18 cellular contexts compared by ENCODE assay signal in the genomic region with DNA sequence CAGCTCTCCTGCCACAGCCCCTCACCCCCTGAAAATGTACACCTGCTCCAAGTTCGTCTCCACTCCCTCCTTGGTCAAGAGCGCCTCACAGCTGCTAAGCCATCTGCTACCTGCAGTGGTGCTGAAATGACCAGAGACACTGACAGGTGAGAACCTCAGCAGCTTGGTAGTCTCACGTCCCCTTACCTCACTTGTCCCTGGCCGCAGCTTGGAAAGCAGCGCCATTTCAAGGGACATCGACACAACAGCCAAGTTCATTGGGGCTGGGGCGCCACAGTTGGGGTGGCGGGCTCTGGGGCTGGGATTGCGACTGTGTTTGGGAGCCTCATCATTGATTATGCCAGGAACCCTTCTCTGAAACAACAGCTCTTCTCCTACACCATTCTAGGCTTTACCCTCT. TPM values are rescaled to one million over a fixed set of nuclear protein-coding genes. Genes with fewer than 3 reads are reported as not detected.
DNase-seq lines count a peak whose midpoint lies in the region; ATAC-seq and TF ChIP-seq lines count a peak whose summit lies in the region.
"Had no signal": no experiment of that assay in that cellular context is flagged by ENCODE, and none has a peak within 500 bp of the region (broad histone marks: within the 10 kb centered on the region; RNA-seq: fewer than 3 reads in every experiment).

No MANE protein-coding gene starts in this region.

- H3K4me3 ChIP-seq in esophagus muscularis mucosa = no peak overlapping the region
- no peak overlapping the region for H3K4me3 ChIP-seq in vagina
- H3K4me3 ChIP-seq in A673 (ENCODE audit: low read depth, low read length, poor library complexity, severe bottlenecking) = no peak overlapping the region
- H3K4me3 ChIP-seq: BLaER1 treated with 17β-estradiol and CSF1 and Interleukin-3, amounts not matched to agents 10 nM and 100 nM; lung; right atrium auricular region; tibial artery had no signal

- H3K9me3 Mint-ChIP-seq in stimulated activated naive CD8-positive, alpha-beta T cell treated with anti-CD3 and anti-CD28 coated beads, Interleukin-15, Interleukin-2, amounts not matched to agents 100 ng/mL and 50 ng/mL, for 24 hours = no peaks in the 10 kb centered on the region
- H3K9me3 Mint-ChIP-seq in WTC11 = no peaks in the 10 kb centered on the region
- H3K9me3 Mint-ChIP-seq: neural crest cell had no signal

- peak overlapping the region; percentile 66 for H3K4me3 Mint-ChIP-seq in stimulated activated naive CD8-positive, alpha-beta T cell treated with anti-CD3 and anti-CD28 coated beads, Interleukin-15, Interleukin-2, amounts not matched to agents 100 ng/mL and 50 ng/mL, for 24 hours
- no peak overlapping the region for H3K4me3 Mint-ChIP-seq in WTC11
- H3K4me3 Mint-ChIP-seq: neural crest cell had no signal

- H3K27me3 Mint-ChIP-seq in stimulated activated naive CD8-positive, alpha-beta T cell treated with anti-CD3 and anti-CD28 coated beads, Interleukin-15, Interleukin-2, amounts not matched to agents 100 ng/mL and 50 ng/mL, for 24 hours = no peaks in the 10 kb centered on the region
- H3K27me3 Mint-ChIP-seq in WTC11 (ENCODE audit: low read depth) = no peaks in the 10 kb centered on the region

- H3K4me1 ChIP-seq in esophagus muscularis mucosa (peaks cover 9 to 52% (median 40%) of the 10 kb centered on the region in 4 donors), vagina (peaks cover 67% of the 10 kb centered on the region), A673 (ENCODE audit: insufficient read depth, low read length, poor library complexity, severe bottlenecking) (peaks cover 10% of the 10 kb centered on the region)
- H3K4me1 ChIP-seq: right atrium auricular region had no signal

- no peaks in the 10 kb centered on the region for H3K36me3 ChIP-seq in esophagus muscularis mucosa
- H3K36me3 ChIP-seq in vagina = no peaks in the 10 kb centered on the region
- no peaks in the 10 kb centered on the region for H3K36me3 ChIP-seq in A673 (ENCODE audit: insufficient read depth, low read length, poor library complexity, severe bottlenecking)
- H3K36me3 ChIP-seq: right atrium auricular region, tibial artery had no signal

- TF ChIP-seq POLR2A in esophagus muscularis mucosa (IDR thresholded peaks at IDR 0.05; ENCODE audit: low read depth) (no peak), vagina (IDR thresholded peaks at IDR 0.05) (no peak)

- POLR2A ChIA-PET in WTC11 (lab: Charles Lee) = no interaction called here
- POLR2A ChIA-PET in A673 (lab: Charles Lee; ENCODE audit: low non-redundant PET) = interaction anchor here (0.6 kb wide), 1 partner anchor 357 kb away, joined by 3 read pairs; no protein-coding TSS in a partner anchor

- H3K36me3 Mint-ChIP-seq in stimulated activated naive CD8-positive, alpha-beta T cell treated with anti-CD3 and anti-CD28 coated beads, Interleukin-15, Interleukin-2, amounts not matched to agents 100 ng/mL and 50 ng/mL, for 24 hours (ENCODE audit: low read depth) = peaks cover 25% of the 10 kb centered on the region
- no peaks in the 10 kb centered on the region for H3K36me3 Mint-ChIP-seq in WTC11

- TF ChIP-seq EP300 in esophagus muscularis mucosa (IDR thresholded peaks at IDR 0.05) = no peak

- DNase-seq in stimulated activated naive CD8-positive, alpha-beta T cell treated with anti-CD3 and anti-CD28 coated beads, Interleukin-15, Interleukin-2, amounts not matched to agents 100 U/mL and 50 U/mL, for 24 hours = no peak
- DNase-seq in WTC11 (ENCODE audit: low spot score) (no peak), esophagus muscularis mucosa (ENCODE audit: extremely low spot score) (peak; percentile 50), vagina (ENCODE audit: extremely low spot score in 2 of 2) (no peak), A673 (ENCODE audit: low spot score) (no peak)
- DNase-seq: aorta; Karpas-422; NCI-H526; stimulated activated CD4-positive, alpha-beta T cell treated with anti-CD3 and anti-CD28 coated beads, Interleukin-2, amount 100 ng/mL, for 24 hours; tibial artery had no signal

- ATAC-seq in stimulated activated naive CD8-positive, alpha-beta T cell treated with anti-CD3 and anti-CD28 coated beads, Interleukin-15, Interleukin-2, amounts not matched to agents 100 U/mL and 50 U/mL, for 24 hours = no peak
- ATAC-seq in WTC11 = peak; percentile 22; the same call in 1 of the 2 replicates
- ATAC-seq in GM21360 (IDR thresholded peaks at IDR 0.05; ENCODE audit: unreplicated experiment) = no peak
- no peak for ATAC-seq in HG03175 (IDR thresholded peaks at IDR 0.05; ENCODE audit: unreplicated experiment)
- ATAC-seq: Panc1 had no signal

- intact Hi-C loops in esophagus muscularis mucosa (cut with DNase I) = no loop called here
- intact Hi-C loops in vagina (cut with DNase I) = no loop called here
- intact Hi-C loops in A673 (cut with micrococcal nuclease; ENCODE audit: unreplicated experiment) = no loop called here

- H3K4me1 Mint-ChIP-seq in stimulated activated naive CD8-positive, alpha-beta T cell treated with anti-CD3 and anti-CD28 coated beads, Interleukin-15, Interleukin-2, amounts not matched to agents 100 ng/mL and 50 ng/mL, for 24 hours (ENCODE audit: low read depth) = peaks cover 94% of the 10 kb centered on the region
- no peaks in the 10 kb centered on the region for H3K4me1 Mint-ChIP-seq in WTC11

- H3K9me3 ChIP-seq in esophagus muscularis mucosa (no peaks in the 10 kb centered on the region), vagina (no peaks in the 10 kb centered on the region), A673 (ENCODE audit: low read depth, low read length, poor library complexity, severe bottlenecking) (no peaks in the 10 kb centered on the region)
- H3K9me3 ChIP-seq: right atrium auricular region, tibial artery had no signal

- H3K27ac ChIP-seq in esophagus muscularis mucosa (replicated peaks in 1 of 4) = no peak overlapping the region
- peak overlapping the region; percentile 42 for H3K27ac ChIP-seq in vagina
- no peak overlapping the region for H3K27ac ChIP-seq in A673 (ENCODE audit: low read depth, low read length, poor library complexity, severe bottlenecking)
- H3K27ac ChIP-seq: right atrium auricular region, tibial artery had no signal

- CTCF ChIA-PET in WTC11 (lab: Charles Lee) = interaction anchor here (2.0 kb wide), 1 partner anchor 71 kb away, joined by 4 read pairs; no protein-coding TSS in a partner anchor
- CTCF ChIA-PET in A673 (lab: Charles Lee) = no interaction called here

- WGBS in esophagus muscularis mucosa = 100% methylated on average over 4 of the region's 9 CpGs

- H3K27me3 ChIP-seq in esophagus muscularis mucosa = no peaks in the 10 kb centered on the region
- no peaks in the 10 kb centered on the region for H3K27me3 ChIP-seq in vagina
- no peaks in the 10 kb centered on the region for H3K27me3 ChIP-seq in A673 (replicated peaks; ENCODE audit: insufficient read depth, low read depth, low read length, poor library complexity)
- H3K27me3 ChIP-seq: BLaER1 treated with 17β-estradiol and CSF1 and Interleukin-3, amounts not matched to agents 10 nM and 100 nM; right atrium auricular region; tibial artery had no signal

- TF ChIP-seq CTCF in WTC11 (IDR thresholded peaks at IDR 0.05) (no peak), esophagus muscularis mucosa (IDR thresholded peaks at IDR 0.05) (no peak), vagina (IDR thresholded peaks at IDR 0.05) (no peak), A673 (conservative IDR thresholded peaks at IDR 0.05; ENCODE audit: low read depth, low read length) (no peak)

- H3K27ac Mint-ChIP-seq in stimulated activated naive CD8-positive, alpha-beta T cell treated with anti-CD3 and anti-CD28 coated beads, Interleukin-15, Interleukin-2, amounts not matched to agents 100 ng/mL and 50 ng/mL, for 24 hours = peak overlapping the region; percentile 97
- no peak overlapping the region for H3K27ac Mint-ChIP-seq in WTC11

- no TSS peak for BruUV-seq in A673 (replicated peaks; lab: Mats Ljungman, UMichigan)

TF ChIP-seq in WTC11, 78 proteins besides CTCF, POLR2A, EP300 and RAD21 (continues in another document):
- TF ChIP-seq ZNF416 (CRISPR knock-in tag; IDR thresholded peaks at IDR 0.05) (no peak), NR3C1 (CRISPR knock-in tag; conservative IDR thresholded peaks at IDR 0.05; ENCODE audit: low read depth) (no peak), KAT7 (CRISPR knock-in tag; IDR thresholded peaks at IDR 0.05; ENCODE audit: borderline replicate concordance) (no peak), JUN (CRISPR knock-in tag; IDR thresholded peaks at IDR 0.05) (no peak), ZNF671 (CRISPR knock-in tag; IDR thresholded peaks at IDR 0.05) (no peak)
- TF ChIP-seq, protein P1, sequence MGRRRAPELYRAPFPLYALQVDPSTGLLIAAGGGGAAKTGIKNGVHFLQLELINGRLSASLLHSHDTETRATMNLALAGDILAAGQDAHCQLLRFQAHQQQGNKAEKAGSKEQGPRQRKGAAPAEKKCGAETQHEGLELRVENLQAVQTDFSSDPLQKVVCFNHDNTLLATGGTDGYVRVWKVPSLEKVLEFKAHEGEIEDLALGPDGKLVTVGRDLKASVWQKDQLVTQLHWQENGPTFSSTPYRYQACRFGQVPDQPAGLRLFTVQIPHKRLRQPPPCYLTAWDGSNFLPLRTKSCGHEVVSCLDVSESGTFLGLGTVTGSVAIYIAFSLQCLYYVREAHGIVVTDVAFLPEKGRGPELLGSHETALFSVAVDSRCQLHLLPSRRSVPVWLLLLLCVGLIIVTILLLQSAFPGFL (CRISPR knock-in tag; IDR thresholded peaks at IDR 0.05; ENCODE audit: borderline replicate concordance) = no peak
- TF ChIP-seq, protein P2, sequence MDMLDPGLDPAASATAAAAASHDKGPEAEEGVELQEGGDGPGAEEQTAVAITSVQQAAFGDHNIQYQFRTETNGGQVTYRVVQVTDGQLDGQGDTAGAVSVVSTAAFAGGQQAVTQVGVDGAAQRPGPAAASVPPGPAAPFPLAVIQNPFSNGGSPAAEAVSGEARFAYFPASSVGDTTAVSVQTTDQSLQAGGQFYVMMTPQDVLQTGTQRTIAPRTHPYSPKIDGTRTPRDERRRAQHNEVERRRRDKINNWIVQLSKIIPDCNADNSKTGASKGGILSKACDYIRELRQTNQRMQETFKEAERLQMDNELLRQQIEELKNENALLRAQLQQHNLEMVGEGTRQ (CRISPR knock-in tag; IDR thresholded peaks at IDR 0.05) = no peak

RNA-seq across cellular contexts. Expression of a gene that starts 47.5 kb away (rescaled TPM):
- 0.68 to 0.85 TPM (median 0.71 TPM) in 3 replicates for total RNA-seq in WTC11 (2021)
- 10 to 100 TPM; 41.4 to 76.6 (median 48.1) TPM for total RNA-seq in esophagus muscularis mucosa
- total RNA-seq in vagina = 46.4 TPM
- 17.0 and 22.2 TPM in 2 replicates for total RNA-seq in A673 (2021)
